In the genomic region with DNA sequence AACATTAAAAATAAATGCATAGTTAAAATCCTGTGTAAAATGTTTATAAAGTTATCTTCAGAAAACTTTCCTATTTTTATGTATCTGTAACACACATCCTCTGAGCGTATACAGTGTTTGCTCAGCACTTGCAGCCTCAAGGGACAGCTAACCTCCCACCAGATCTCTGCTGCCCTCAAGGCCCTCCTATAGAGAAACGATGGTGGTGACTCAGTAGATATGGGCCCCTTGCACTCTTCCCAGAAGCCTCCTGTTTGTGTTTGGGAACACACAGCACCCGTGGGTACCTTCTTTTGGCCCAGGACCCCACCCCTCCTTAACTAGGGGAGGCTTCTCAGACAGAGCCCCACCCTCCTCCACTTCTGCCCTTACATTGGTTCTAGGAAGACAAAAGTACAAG, we compare ENCODE assay signal across 24 cellular contexts. TPM values are rescaled to one million over a fixed set of nuclear protein-coding genes. Genes with fewer than 3 reads are reported as not detected.
A peak's percentile ranks its signal among the peaks of the same experiment; 100 is the strongest.
DNase-seq lines count a peak whose midpoint lies in the region; ATAC-seq and TF ChIP-seq lines count a peak whose summit lies in the region.
"Had no signal": no experiment of that assay in that cellular context is flagged by ENCODE, and none has a peak within 500 bp of the region (broad histone marks: within the 10 kb centered on the region; RNA-seq: fewer than 3 reads in every experiment).

No MANE protein-coding gene starts in this region.

- peak overlapping the region; percentile 85 for H2BK120ac ChIP-seq in mesenchymal stem cell (ENCODE audit: low read depth, low read length)

- no peaks in the 10 kb centered on the region for H3K36me3 ChIP-seq in mesenchymal stem cell (ENCODE audit: control insufficient read depth in 1 of 2, insufficient read depth in 2 of 2, low read depth in 1 of 2, low read length in 2 of 2)
- H3K36me3 ChIP-seq: BLaER1 treated with 17β-estradiol and CSF1 and Interleukin-3, amounts not matched to agents 10 nM and 100 nM had no signal

- peak overlapping the region; percentile 54 for H4K8ac ChIP-seq in mesenchymal stem cell (ENCODE audit: low read length)

- H3K4me3 Mint-ChIP-seq in brain = no peak overlapping the region
- H3K4me3 Mint-ChIP-seq: CD4-positive, alpha-beta memory T cell; IgD-negative memory B cell had no signal

- no peaks in the 10 kb centered on the region for H3K9me3 Mint-ChIP-seq in brain
- H3K9me3 Mint-ChIP-seq: CD4-positive, alpha-beta memory T cell; IgD-negative memory B cell had no signal

- H3K18ac ChIP-seq in mesenchymal stem cell (ENCODE audit: low read depth in 1 of 2, low read length in 2 of 2) = peak overlapping the region; percentile 57 to 62

- no peak overlapping the region for H2AFZ ChIP-seq in mesenchymal stem cell (ENCODE audit: low read depth, low read length)

- H3K27ac ChIP-seq in AG04450 (ENCODE audit: low read depth, low read length) = peak overlapping the region; percentile 21
- no peak overlapping the region for H3K27ac ChIP-seq in mesenchymal stem cell (ENCODE audit: low read length, poor library complexity, severe bottlenecking)
- H3K27ac ChIP-seq: 22Rv1; BLaER1 treated with 17β-estradiol and CSF1 and Interleukin-3, amounts not matched to agents 10 nM and 100 nM; SK-N-MC had no signal

- H3K27me3 Mint-ChIP-seq in brain = peaks cover 3% of the 10 kb centered on the region

- H3K36me3 Mint-ChIP-seq in brain = no peaks in the 10 kb centered on the region
- H3K36me3 Mint-ChIP-seq: CD4-positive, alpha-beta memory T cell; IgD-negative memory B cell had no signal

- peak overlapping the region; percentile 31 to 84 for H2BK12ac ChIP-seq in mesenchymal stem cell (ENCODE audit: low read length in 2 of 2)

- H4K91ac ChIP-seq in mesenchymal stem cell (ENCODE audit: low read length) = peak overlapping the region; percentile 83

- H3K9me3 ChIP-seq in AG04450 (ENCODE audit: control insufficient read depth, insufficient read depth, low read length) (no peaks in the 10 kb centered on the region), mesenchymal stem cell (ENCODE audit: control insufficient read depth, low read length) (no peaks in the 10 kb centered on the region)
- H3K9me3 ChIP-seq: BLaER1 treated with 17β-estradiol and CSF1 and Interleukin-3, amounts not matched to agents 10 nM and 100 nM had no signal

- H3K4me1 Mint-ChIP-seq in brain = peaks cover 97% of the 10 kb centered on the region
- H3K4me1 Mint-ChIP-seq: CD4-positive, alpha-beta memory T cell had no signal

- ATAC-seq in GM18873 (IDR thresholded peaks at IDR 0.05; ENCODE audit: low FRiP score, unreplicated experiment) = no peak
- no peak for ATAC-seq in GM21423 (IDR thresholded peaks at IDR 0.05; ENCODE audit: unreplicated experiment)
- ATAC-seq: GM12878, HCT116 had no signal

- POLR2A ChIA-PET in AG04450 (lab: Yijun Ruan, JAX) = no interaction called here

- H3K14ac ChIP-seq in mesenchymal stem cell (ENCODE audit: low read length in 2 of 2) = no peak overlapping the region

- H2BK5ac ChIP-seq in mesenchymal stem cell (ENCODE audit: low read depth, low read length, poor library complexity, severe bottlenecking) = no peak overlapping the region

- no peak overlapping the region for H2AK5ac ChIP-seq in mesenchymal stem cell (ENCODE audit: low read length, severe bottlenecking)

- TF ChIP-seq CTCF in AG04450 (IDR thresholded peaks at IDR 0.05; ENCODE audit: low read depth, low read length) (no peak), brain (conservative IDR thresholded peaks at IDR 0.05) (no peak), foreskin fibroblast (IDR thresholded peaks at IDR 0.05; ENCODE audit: low read depth, low read length) (no peak), GM13977 (IDR thresholded peaks at IDR 0.05; ENCODE audit: extremely low read depth, insufficient read depth, missing control alignments) (no peak)

- CTCF ChIA-PET in AG04450 (lab: Charles Lee) = interaction anchor here (1.3 kb wide), 1 partner anchor 44 kb away, joined by 5 read pairs; no protein-coding TSS in a partner anchor

- no peak overlapping the region for H3K4me2 ChIP-seq in mesenchymal stem cell (ENCODE audit: low read length, poor library complexity, severe bottlenecking)

- H3K4me3 ChIP-seq in AG04450 (ENCODE audit: low read depth, low read length) = no peak overlapping the region
- no peak overlapping the region for H3K4me3 ChIP-seq in mesenchymal stem cell (ENCODE audit: insufficient read depth in 1 of 2, low read depth in 1 of 2, low read length in 2 of 2)
- H3K4me3 ChIP-seq in skeletal muscle cell (ENCODE audit: low read depth, low read length) = no peak overlapping the region
- H3K4me3 ChIP-seq in foreskin fibroblast (ENCODE audit: low read depth in 1 of 2, low read length in 2 of 2) = no peak overlapping the region
- H3K4me3 ChIP-seq: BLaER1 treated with 17β-estradiol and CSF1 and Interleukin-3, amounts not matched to agents 10 nM and 100 nM; GM12878; SK-N-MC had no signal

- H3K23ac ChIP-seq in mesenchymal stem cell (ENCODE audit: low read length in 2 of 2) = no peak overlapping the region

- in situ Hi-C loops in GM13977 (cut with MboI; ENCODE audit: low pct_unique_long_range_greater_than_20kb, low sequenced_read_pairs, unreplicated experiment) = no loop called here

- no peak for DNase-seq in AG04450 (ENCODE audit: low read depth, low spot score)
- peak; percentile 38 for DNase-seq in mesenchymal stem cell
- DNase-seq in skeletal muscle cell (ENCODE audit: low read depth) = peak; percentile 67
- DNase-seq in foreskin fibroblast = no peak
- no peak for DNase-seq in GM13977 (ENCODE audit: low spot score)
- DNase-seq: ACHN; CD4-positive, alpha-beta memory T cell; DND-41; NCI-H1105 treated with DMSO at 0.1 percent for 48 hours; NCI-H2029 treated with DMSO at 0.1 percent for 48 hours; NCI-H2171 treated with DMSO at 0.1 percent for 48 hours; NCI-H446; NCI-H526; OCI-M1; SHP77 treated with DMSO at 0.1 percent for 48 hours had no signal

- no peak overlapping the region for H3K9ac ChIP-seq in mesenchymal stem cell (ENCODE audit: low read length)
- H3K9ac ChIP-seq: BLaER1 treated with 17β-estradiol and CSF1 and Interleukin-3, amounts not matched to agents 10 nM and 100 nM had no signal

- H3K79me1 ChIP-seq in mesenchymal stem cell (replicated peaks; ENCODE audit: low read length, poor library complexity, severe bottlenecking) = no peaks in the 10 kb centered on the region

- peak overlapping the region in 3 of 5 experiments; percentile 95 to 100 (median 99) for H3K27ac Mint-ChIP-seq in brain
- H3K27ac Mint-ChIP-seq: CD4-positive, alpha-beta memory T cell; IgD-negative memory B cell had no signal

- peaks cover 11% of the 10 kb centered on the region for H3K4me1 ChIP-seq in mesenchymal stem cell (ENCODE audit: control insufficient read depth, insufficient read depth, low read depth, low read length)

- peak overlapping the region; percentile 52 for H2BK15ac ChIP-seq in mesenchymal stem cell (ENCODE audit: low read depth, poor library complexity, severe bottlenecking)

- no peak overlapping the region for H3K4ac ChIP-seq in mesenchymal stem cell (ENCODE audit: low read depth in 1 of 2, low read length in 2 of 2)

- WGBS in mesenchymal stem cell = 0% methylated on average over 1 of the region's 3 CpGs

- no peaks in the 10 kb centered on the region for H3K27me3 ChIP-seq in AG04450 (ENCODE audit: control insufficient read depth, insufficient read depth, low read length)
- peaks cover 0 to 43% of the 10 kb centered on the region in 2 experiments for H3K27me3 ChIP-seq in mesenchymal stem cell (ENCODE audit: control insufficient read depth in 1 of 2, insufficient read depth in 1 of 2, low read length in 2 of 2)

RNA-seq across cellular contexts. Expression of gene PJA1, which starts 26.7 kb away (rescaled TPM):
- polyA plus RNA-seq in AG04450 (2011; rRNA removed) = 25.7 and 30.7 TPM in 2 replicates
- polyA minus RNA-seq in AG04450 (2011; rRNA and poly(A)+ RNA removed) = 29.3 and 32.8 TPM in 2 replicates
- 105 TPM for polyA plus RNA-seq in brain (ENCODE audit: insufficient read depth, low read depth, low replicate concordance)
- polyA plus RNA-seq in mesenchymal stem cell (2013, experiment 1 of 2) = 40.5 TPM
- polyA plus RNA-seq in mesenchymal stem cell (2013, experiment 2 of 2) = 38.9 TPM

Comparison
In these comparisons a context has a peak if more than half of its experiments do, and no peak if none do; other contexts are left out.
1. DNase-seq: peak in mesenchymal stem cell (single experiment) and skeletal muscle cell (single experiment); none in AG04450 (single experiment), foreskin fibroblast (0 of 2) and GM13977 (single experiment).